8 cellular contexts compared by ENCODE assay signal in genomic region chr12:642633-643477, GRCh38. TPM values are rescaled to one million over a fixed set of nuclear protein-coding genes. Genes with fewer than 3 reads are reported as not detected.
DNase-seq lines count a peak whose midpoint lies in the region; ATAC-seq lines count a peak whose summit lies in the region.

No MANE protein-coding gene starts in this region.

- no peaks in the 10 kb centered on the region for H3K9me3 Mint-ChIP-seq in activated CD8-positive, alpha-beta T cell treated with anti-CD3 and anti-CD28 coated beads, Interleukin-2, amount 10 ng/mL, durations not matched to agents 7 days and 5 days (ENCODE audit: insufficient read depth)
- no peaks in the 10 kb centered on the region for H3K9me3 Mint-ChIP-seq in effector memory CD8-positive, alpha-beta T cell
- no peaks in the 10 kb centered on the region for H3K9me3 Mint-ChIP-seq in memory B cell

- CTCF ChIA-PET in activated CD8-positive, alpha-beta T cell treated with anti-CD3 and anti-CD28 coated beads, Interleukin-2, amount 10 ng/mL, durations not matched to agents 7 days and 5 days (lab: Charles Lee): interaction anchor here (0.8 to 3.4 kb wide), 9 partner anchors 11 to 941 kb away, joined by 3 to 40 read pairs (median 3); partner anchors contain the start of gene WNK1

- peaks cover 60% of the 10 kb centered on the region for H3K4me1 Mint-ChIP-seq in activated CD8-positive, alpha-beta T cell treated with anti-CD3 and anti-CD28 coated beads, Interleukin-2, amount 10 ng/mL, durations not matched to agents 7 days and 5 days (ENCODE audit: low read depth)
- H3K4me1 Mint-ChIP-seq in effector memory CD8-positive, alpha-beta T cell (ENCODE audit: low read depth in 2 of 2): peaks cover 23 to 42% of the 10 kb centered on the region in 2 donors
- peaks cover 30% of the 10 kb centered on the region for H3K4me1 Mint-ChIP-seq in memory B cell

- POLR2A ChIA-PET in activated CD8-positive, alpha-beta T cell treated with anti-CD3 and anti-CD28 coated beads, Interleukin-2, amount 10 ng/mL, durations not matched to agents 7 days and 5 days (lab: Charles Lee): interaction anchor here (0.6 to 5.0 kb wide), 9 partner anchors 12 to 112 kb away, joined by 3 to 39 read pairs (median 5); partner anchors contain the start of gene WNK1

- peak overlapping the region; percentile 94 for H3K27ac Mint-ChIP-seq in activated CD8-positive, alpha-beta T cell treated with anti-CD3 and anti-CD28 coated beads, Interleukin-2, amount 10 ng/mL, durations not matched to agents 7 days and 5 days
- H3K27ac Mint-ChIP-seq in effector memory CD8-positive, alpha-beta T cell: peak overlapping the region; percentile 92 to 93
- peak overlapping the region; percentile 91 for H3K27ac Mint-ChIP-seq in memory B cell

- ATAC-seq in HG02678 (IDR thresholded peaks at IDR 0.05; ENCODE audit: unreplicated experiment): peak; percentile 74
- peak; percentile 86 for ATAC-seq in activated CD8-positive, alpha-beta T cell treated with anti-CD3 and anti-CD28 coated beads, Interleukin-2, amount 10 ng/mL, durations not matched to agents 7 days and 5 days
- ATAC-seq in effector memory CD8-positive, alpha-beta T cell (replicated peaks): peak; percentile 90
- ATAC-seq in memory B cell (ENCODE audit: low read depth): peak; percentile 68

- H3K4me3 Mint-ChIP-seq in activated CD8-positive, alpha-beta T cell treated with anti-CD3 and anti-CD28 coated beads, Interleukin-2, amount 10 ng/mL, durations not matched to agents 7 days and 5 days: peak overlapping the region; percentile 83
- H3K4me3 Mint-ChIP-seq in effector memory CD8-positive, alpha-beta T cell: peak overlapping the region; percentile 68 to 82
- H3K4me3 Mint-ChIP-seq in memory B cell: peak overlapping the region; percentile 85

- peak; percentile 76 for DNase-seq in DMS 273 (lab: John Stamatoyannopoulos, UW; ENCODE audit: unreplicated experiment)
- DNase-seq in DMS 273 treated with DMSO at 0.1 percent for 48 hours (lab: John Stamatoyannopoulos, UW): no peak
- DNase-seq in NCI-H226: peak; percentile 76
- DNase-seq in activated CD8-positive, alpha-beta T cell treated with anti-CD3 and anti-CD28 coated beads, Interleukin-2, amount 10 ng/mL, durations not matched to agents 7 days and 5 days: peak; percentile 84
- DNase-seq in effector memory CD8-positive, alpha-beta T cell: peak; percentile 65 to 69 (median 68)
- peak; percentile 45 to 60 for DNase-seq in memory B cell (ENCODE audit: low spot score in 2 of 2)
- peak; percentile 41 for DNase-seq in stimulated activated CD8-positive, alpha-beta memory T cell treated with anti-CD3 and anti-CD28 coated beads, Interleukin-15, amount 100 ng/mL, for 1 hour (ENCODE audit: low read depth)

- peaks cover 23% of the 10 kb centered on the region for H3K36me3 Mint-ChIP-seq in activated CD8-positive, alpha-beta T cell treated with anti-CD3 and anti-CD28 coated beads, Interleukin-2, amount 10 ng/mL, durations not matched to agents 7 days and 5 days (ENCODE audit: low read depth)
- peaks cover 15% of the 10 kb centered on the region for H3K36me3 Mint-ChIP-seq in effector memory CD8-positive, alpha-beta T cell (ENCODE audit: insufficient read depth)
- H3K36me3 Mint-ChIP-seq in memory B cell: peaks cover 3% of the 10 kb centered on the region

- no peaks in the 10 kb centered on the region for H3K27me3 Mint-ChIP-seq in activated CD8-positive, alpha-beta T cell treated with anti-CD3 and anti-CD28 coated beads, Interleukin-2, amount 10 ng/mL, durations not matched to agents 7 days and 5 days (ENCODE audit: low read depth)
- H3K27me3 Mint-ChIP-seq in effector memory CD8-positive, alpha-beta T cell: no peaks in the 10 kb centered on the region
- H3K27me3 Mint-ChIP-seq in memory B cell: no peaks in the 10 kb centered on the region

RNA-seq across cellular contexts. Expression of gene NINJ2, which starts 20.4 kb away (rescaled TPM):
- 10 to 100 TPM in 1 of 2 experiments, 1 to 10 TPM in 1; 8.0 to 10.6 TPM for total RNA-seq in activated CD8-positive, alpha-beta T cell treated with anti-CD3 and anti-CD28 coated beads, Interleukin-2, amount 10 ng/mL, durations not matched to agents 7 days and 5 days
